ENCODE assay signal across 23 cellular contexts in genomic region chr4:140858897-140859296, GRCh38.
DNase-seq lines count a peak whose midpoint lies in the region; ATAC-seq and TF ChIP-seq lines count a peak whose summit lies in the region.
"Had no signal": no experiment of that assay in that cellular context is flagged by ENCODE, and none has a peak within 500 bp of the region (broad histone marks: within the 10 kb centered on the region; RNA-seq: fewer than 3 reads in every experiment).

No MANE protein-coding gene starts in this region.

- H3K27me3 ChIP-seq in brain microvascular endothelial cell (replicated peaks) (no peaks in the 10 kb centered on the region), muscle layer of duodenum (ENCODE audit: low read depth, low read length) (no peaks in the 10 kb centered on the region), WERI-Rb-1 (ENCODE audit: insufficient read depth, low read depth, severe bottlenecking) (no peaks in the 10 kb centered on the region), tibial artery (no peaks in the 10 kb centered on the region)
- H3K27me3 ChIP-seq: adrenal gland, cardiac muscle cell, uterus had no signal

- TF ChIP-seq CTCF in brain microvascular endothelial cell (IDR thresholded peaks at IDR 0.05; ENCODE audit: low read depth, low read length, missing control alignments) (no peak), mesothelial cell of epicardium (IDR thresholded peaks at IDR 0.05; ENCODE audit: unreplicated experiment) (no peak), WERI-Rb-1 (IDR thresholded peaks at IDR 0.05; ENCODE audit: low read depth, low read length) (no peak), tibial artery (IDR thresholded peaks at IDR 0.05) (no peak)

- H3K4me3 ChIP-seq in brain microvascular endothelial cell (ENCODE audit: low read depth, low read length): no peak overlapping the region
- no peak overlapping the region for H3K4me3 ChIP-seq in muscle layer of duodenum (ENCODE audit: low read depth in 1 of 2, low read length in 2 of 2)
- H3K4me3 ChIP-seq in WERI-Rb-1 (ENCODE audit: low read depth, low read length): no peak overlapping the region
- no peak overlapping the region for H3K4me3 ChIP-seq in tibial artery
- H3K4me3 ChIP-seq: adrenal gland, cardiac muscle cell, uterus had no signal

- no peak for ATAC-seq in HG03196 (IDR thresholded peaks at IDR 0.05; ENCODE audit: unreplicated experiment)
- ATAC-seq: activated T-cell treated with anti-CD3 and anti-CD28 coated beads, Interleukin-2, amount 50 U/mL, for 72 hours; stimulated activated naive B cell treated with anti-CD40 and anti-IgM and Interleukin-4, amounts not matched to agents 10 μg/mL and 1 μg/mL and 100 μg/mL, for 72 hours had no signal

- in situ Hi-C loops in brain microvascular endothelial cell (cut with HindIII; ENCODE audit: low pct_ligation_motif_present, low sequenced_read_pairs): no loop called here

- H3K36me3 Mint-ChIP-seq in mesothelial cell of epicardium: no peaks in the 10 kb centered on the region
- H3K36me3 Mint-ChIP-seq: stimulated activated naive B cell treated with anti-CD40 and anti-IgM and Interleukin-4, amounts not matched to agents 10 μg/mL and 1 μg/mL and 100 μg/mL, for 72 hours had no signal

- no peaks in the 10 kb centered on the region for H3K9me3 ChIP-seq in muscle layer of duodenum (ENCODE audit: control insufficient read depth in 1 of 2, low read length in 2 of 2)
- H3K9me3 ChIP-seq in WERI-Rb-1 (ENCODE audit: severe bottlenecking): no peaks in the 10 kb centered on the region
- H3K9me3 ChIP-seq in tibial artery: no peaks in the 10 kb centered on the region
- H3K9me3 ChIP-seq: adrenal gland, uterus had no signal

- DNase-seq in EL (peak; percentile 4), M059J (ENCODE audit: low read depth) (peak; percentile 79), brain microvascular endothelial cell (peak; percentile 56), mesothelial cell of epicardium (ENCODE audit: low spot score in 2 of 2, unreplicated experiment in 2 of 2) (no peak), WERI-Rb-1 (no peak), tibial artery (no peak)
- DNase-seq: activated CD4-positive, alpha-beta T cell treated with anti-CD3 and anti-CD28 coated beads, Interleukin-2, amount 10 ng/mL, durations not matched to agents 7 days and 5 days; activated naive CD4-positive, alpha-beta T cell; activated T-cell treated with anti-CD3 and anti-CD28 coated beads, Interleukin-2, amount 50 U/mL, for 72 hours; adrenal gland; COR-L47; DMS53; kidney; NCI-H1048; NCI-H187; NCI-H2171; NCI-H510A; stimulated activated naive B cell treated with anti-CD40 and anti-IgM and Interleukin-4, amounts not matched to agents 10 μg/mL and 1 μg/mL and 100 μg/mL, for 72 hours; T-helper 9 cell; uterus had no signal

- peaks cover 4 to 5% of the 10 kb centered on the region in 2 donors for H3K4me1 ChIP-seq in muscle layer of duodenum (ENCODE audit: control insufficient read depth in 1 of 2, insufficient read depth in 2 of 2, low read length in 2 of 2)
- H3K4me1 ChIP-seq in tibial artery: peaks cover 0 to 10% (median 4%) of the 10 kb centered on the region in 4 donors
- H3K4me1 ChIP-seq: adrenal gland, uterus had no signal

- no peak overlapping the region for H3K4me3 Mint-ChIP-seq in mesothelial cell of epicardium
- H3K4me3 Mint-ChIP-seq: activated CD4-positive, alpha-beta T cell treated with anti-CD3 and anti-CD28 coated beads, Interleukin-2, amount 10 ng/mL, durations not matched to agents 7 days and 5 days; activated T-cell treated with anti-CD3 and anti-CD28 coated beads, Interleukin-2, amount 50 U/mL, for 72 hours; stimulated activated naive B cell treated with anti-CD40 and anti-IgM and Interleukin-4, amounts not matched to agents 10 μg/mL and 1 μg/mL and 100 μg/mL, for 72 hours had no signal

- H3K36me3 ChIP-seq in brain microvascular endothelial cell (replicated peaks) (no peaks in the 10 kb centered on the region), muscle layer of duodenum (ENCODE audit: control insufficient read depth in 1 of 2, insufficient read depth in 2 of 2, low read length in 2 of 2) (no peaks in the 10 kb centered on the region), WERI-Rb-1 (no peaks in the 10 kb centered on the region), tibial artery (no peaks in the 10 kb centered on the region)
- H3K36me3 ChIP-seq: adrenal gland, uterus had no signal

- peaks cover 2% of the 10 kb centered on the region for H3K27me3 Mint-ChIP-seq in mesothelial cell of epicardium (ENCODE audit: low read depth)
- H3K27me3 Mint-ChIP-seq: stimulated activated naive B cell treated with anti-CD40 and anti-IgM and Interleukin-4, amounts not matched to agents 10 μg/mL and 1 μg/mL and 100 μg/mL, for 72 hours had no signal

- H3K27ac Mint-ChIP-seq in mesothelial cell of epicardium: no peak overlapping the region
- H3K27ac Mint-ChIP-seq: activated CD4-positive, alpha-beta T cell treated with anti-CD3 and anti-CD28 coated beads, Interleukin-2, amount 10 ng/mL, durations not matched to agents 7 days and 5 days; activated T-cell treated with anti-CD3 and anti-CD28 coated beads, Interleukin-2, amount 50 U/mL, for 72 hours; stimulated activated naive B cell treated with anti-CD40 and anti-IgM and Interleukin-4, amounts not matched to agents 10 μg/mL and 1 μg/mL and 100 μg/mL, for 72 hours had no signal

- intact Hi-C loops in tibial artery (cut with DNase I; ENCODE audit: low total_unique reads): loop anchor here (10.0 kb wide), 3 partner anchors 244 to 494 kb away; partner anchors contain the start of gene ELMOD2

- peaks cover 4% of the 10 kb centered on the region for H3K4me1 Mint-ChIP-seq in mesothelial cell of epicardium

- H3K9me3 Mint-ChIP-seq in mesothelial cell of epicardium: no peaks in the 10 kb centered on the region
- H3K9me3 Mint-ChIP-seq: activated CD4-positive, alpha-beta T cell treated with anti-CD3 and anti-CD28 coated beads, Interleukin-2, amount 10 ng/mL, durations not matched to agents 7 days and 5 days; activated T-cell treated with anti-CD3 and anti-CD28 coated beads, Interleukin-2, amount 50 U/mL, for 72 hours; stimulated activated naive B cell treated with anti-CD40 and anti-IgM and Interleukin-4, amounts not matched to agents 10 μg/mL and 1 μg/mL and 100 μg/mL, for 72 hours had no signal

- H3K27ac ChIP-seq in brain microvascular endothelial cell: no peak overlapping the region
- peak overlapping the region; percentile 16 for H3K27ac ChIP-seq in muscle layer of duodenum (ENCODE audit: low read length)
- H3K27ac ChIP-seq in WERI-Rb-1: no peak overlapping the region
- no peak overlapping the region for H3K27ac ChIP-seq in tibial artery
- H3K27ac ChIP-seq: adrenal gland, cardiac muscle cell, uterus had no signal

Comparison
In these comparisons a context has a peak if more than half of its experiments do, and no peak if none do; other contexts are left out.
1. DNase-seq: peak in EL (single experiment), M059J (single experiment) and brain microvascular endothelial cell (single experiment); none in mesothelial cell of epicardium (0 of 2), WERI-Rb-1 (single experiment) and tibial artery (0 of 2).